In the genomic region with DNA sequence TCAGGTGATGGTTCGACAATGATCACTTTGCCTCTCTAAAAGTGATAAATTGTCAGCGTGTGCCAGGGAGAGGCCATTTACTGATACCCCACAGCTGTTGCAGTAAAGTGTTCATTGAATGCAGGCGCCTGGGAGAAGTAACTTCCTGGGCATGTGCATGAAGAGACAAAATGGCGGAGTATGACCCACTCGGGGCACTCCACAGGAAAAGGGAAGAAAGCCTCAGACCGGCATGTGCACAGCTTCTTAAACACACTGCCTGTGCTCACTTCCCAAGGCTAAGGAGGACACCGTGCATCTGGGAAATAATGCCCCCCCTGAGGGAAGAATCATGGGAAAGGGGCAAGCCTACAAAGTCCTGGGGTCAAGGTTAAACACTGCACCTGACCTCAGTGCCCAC, we compare ENCODE assay signal across 26 cellular contexts.
DNase-seq lines count a peak whose midpoint lies in the region; ATAC-seq and TF ChIP-seq lines count a peak whose summit lies in the region.
"Had no signal": no experiment of that assay in that cellular context is flagged by ENCODE, and none has a peak within 500 bp of the region (broad histone marks: within the 10 kb centered on the region; RNA-seq: fewer than 3 reads in every experiment).

No MANE protein-coding gene starts in this region.

- H3K36me3 ChIP-seq in esophagus muscularis mucosa = no peaks in the 10 kb centered on the region
- H3K36me3 ChIP-seq: brain microvascular endothelial cell, Peyer's patch, spleen, upper lobe of right lung had no signal

- H3K4me1 ChIP-seq in esophagus muscularis mucosa = peaks cover 0 to 2% (median 0%) of the 10 kb centered on the region in 4 donors
- H3K4me1 ChIP-seq: Peyer's patch, upper lobe of right lung had no signal

- DNase-seq in NCI-H1417 (lab: John Stamatoyannopoulos, UW) = peak in 2 of 3 experiments; percentile 6 to 69
- no peak for DNase-seq in NCI-H1417 treated with DMSO at 0.1 percent for 48 hours (lab: John Stamatoyannopoulos, UW)
- DNase-seq in NCI-H774 (lab: John Stamatoyannopoulos, UW) = peak; percentile 77
- no peak for DNase-seq in esophagus muscularis mucosa (ENCODE audit: extremely low spot score)
- DNase-seq: 8988T; activated CD4-positive, alpha-beta T cell treated with anti-CD3 and anti-CD28 coated beads, Interleukin-2, amount 50 U/mL, for 4 hours; activated effector memory CD4-positive, alpha-beta T cell treated with anti-CD3 and anti-CD28 coated beads, Interleukin-2, amount 50 U/mL, for 16 hours; activated naive CD8-positive, alpha-beta T cell treated with anti-CD3 and anti-CD28 coated beads, Interleukin-2, amount 50 U/mL, for 24 hours; AML-193; brain microvascular endothelial cell; endodermal cell; mesendoderm; naive thymus-derived CD4-positive, alpha-beta T cell; NCI-H2029 treated with DMSO at 0.1 percent for 48 hours; NCI-H82; spleen; stimulated activated CD4-positive, alpha-beta T cell treated with anti-CD3 and anti-CD28 coated beads, Interleukin-4, amount 100 ng/mL, for 4 hours; T-helper 17 cell; upper lobe of right lung had no signal

- H3K27me3 Mint-ChIP-seq in stimulated activated memory B cell treated with anti-CD40 and anti-IgM and Interleukin-4, amounts not matched to agents 10 μg/mL and 1 μg/mL and 100 μg/mL, for 72 hours = no peaks in the 10 kb centered on the region
- H3K27me3 Mint-ChIP-seq: activated naive CD8-positive, alpha-beta T cell treated with anti-CD3 and anti-CD28 coated beads, Interleukin-2, amount 50 U/mL, for 24 hours; T-helper 17 cell had no signal

- intact Hi-C loops in esophagus muscularis mucosa (cut with DNase I) = no loop called here

- H3K27ac ChIP-seq in esophagus muscularis mucosa (replicated peaks in 1 of 4) = no peak overlapping the region
- H3K27ac ChIP-seq: brain microvascular endothelial cell, upper lobe of right lung, VCaP had no signal

- H3K9me3 Mint-ChIP-seq in stimulated activated memory B cell treated with anti-CD40 and anti-IgM and Interleukin-4, amounts not matched to agents 10 μg/mL and 1 μg/mL and 100 μg/mL, for 72 hours = no peaks in the 10 kb centered on the region
- H3K9me3 Mint-ChIP-seq: activated naive CD8-positive, alpha-beta T cell treated with anti-CD3 and anti-CD28 coated beads, Interleukin-2, amount 50 U/mL, for 24 hours; endodermal cell had no signal

- peak overlapping the region; percentile 82 for H3K27ac Mint-ChIP-seq in stimulated activated memory B cell treated with anti-CD40 and anti-IgM and Interleukin-4, amounts not matched to agents 10 μg/mL and 1 μg/mL and 100 μg/mL, for 72 hours
- H3K27ac Mint-ChIP-seq: activated naive CD8-positive, alpha-beta T cell treated with anti-CD3 and anti-CD28 coated beads, Interleukin-2, amount 50 U/mL, for 24 hours; endodermal cell; naive thymus-derived CD4-positive, alpha-beta T cell; T-helper 17 cell had no signal

- H3K36me3 Mint-ChIP-seq in stimulated activated memory B cell treated with anti-CD40 and anti-IgM and Interleukin-4, amounts not matched to agents 10 μg/mL and 1 μg/mL and 100 μg/mL, for 72 hours = no peaks in the 10 kb centered on the region

- no peak for TF ChIP-seq EP300 in esophagus muscularis mucosa (IDR thresholded peaks at IDR 0.05)

- TF ChIP-seq POLR2A in esophagus muscularis mucosa (IDR thresholded peaks at IDR 0.05; ENCODE audit: low read depth) = no peak

- no peaks in the 10 kb centered on the region for H3K27me3 ChIP-seq in esophagus muscularis mucosa
- H3K27me3 ChIP-seq: brain microvascular endothelial cell, Peyer's patch, spleen had no signal

- H3K4me1 Mint-ChIP-seq in stimulated activated memory B cell treated with anti-CD40 and anti-IgM and Interleukin-4, amounts not matched to agents 10 μg/mL and 1 μg/mL and 100 μg/mL, for 72 hours = peaks cover 72% of the 10 kb centered on the region
- H3K4me1 Mint-ChIP-seq: activated naive CD8-positive, alpha-beta T cell treated with anti-CD3 and anti-CD28 coated beads, Interleukin-2, amount 50 U/mL, for 24 hours; endodermal cell; T-helper 17 cell had no signal

- H3K9me3 ChIP-seq in esophagus muscularis mucosa = no peaks in the 10 kb centered on the region
- H3K9me3 ChIP-seq: Peyer's patch, upper lobe of right lung had no signal

- H3K4me3 ChIP-seq in esophagus muscularis mucosa = no peak overlapping the region
- H3K4me3 ChIP-seq: K562, Peyer's patch, spleen, upper lobe of right lung had no signal

- ATAC-seq in HG03025 (IDR thresholded peaks at IDR 0.05; ENCODE audit: low FRiP score, unreplicated experiment) (peak; percentile 24), HG03460 (IDR thresholded peaks at IDR 0.05; ENCODE audit: unreplicated experiment) (no peak), HG02588 (IDR thresholded peaks at IDR 0.05; ENCODE audit: unreplicated experiment) (no peak)
- ATAC-seq in stimulated activated memory B cell treated with anti-CD40 and anti-IgM and Interleukin-4, amounts not matched to agents 10 μg/mL and 1 μg/mL and 100 μg/mL, for 72 hours = no peak
- ATAC-seq: activated naive CD8-positive, alpha-beta T cell treated with anti-CD3 and anti-CD28 coated beads, Interleukin-2, amount 50 U/mL, for 24 hours; K562; naive thymus-derived CD4-positive, alpha-beta T cell; T-helper 17 cell; upper lobe of right lung had no signal

- peak overlapping the region; percentile 16 for H3K4me3 Mint-ChIP-seq in stimulated activated memory B cell treated with anti-CD40 and anti-IgM and Interleukin-4, amounts not matched to agents 10 μg/mL and 1 μg/mL and 100 μg/mL, for 72 hours
- H3K4me3 Mint-ChIP-seq: activated naive CD8-positive, alpha-beta T cell treated with anti-CD3 and anti-CD28 coated beads, Interleukin-2, amount 50 U/mL, for 24 hours; endodermal cell; naive thymus-derived CD4-positive, alpha-beta T cell; T-helper 17 cell had no signal

- 65% methylated on average over 7 of the region's 7 CpGs for WGBS in esophagus muscularis mucosa

- TF ChIP-seq CTCF in esophagus muscularis mucosa (IDR thresholded peaks at IDR 0.05) = no peak

Comparison
In these comparisons a context has a peak if more than half of its experiments do, and no peak if none do; other contexts are left out.
1. DNase-seq: peak in NCI-H1417 (2 of 3) and NCI-H774 (single experiment); none in NCI-H1417 treated with DMSO at 0.1 percent for 48 hours (single experiment) and esophagus muscularis mucosa (single experiment).